In genomic region chr6:134307074-134307473, GRCh38 we compare ENCODE assay signal across 24 cellular contexts.
"Had no signal": no experiment of that assay in that cellular context is flagged by ENCODE, and none has a peak within 500 bp of the region (broad histone marks: within the 10 kb centered on the region; RNA-seq: fewer than 3 reads in every experiment).

No MANE protein-coding gene starts in this region.

- H3K27ac ChIP-seq: breast epithelium, SK-N-MC had no signal

- H3K4me1 Mint-ChIP-seq: activated B cell treated with CpG ODN at 0.5 μM for 24 hours had no signal

- H3K27me3 Mint-ChIP-seq: activated B cell treated with CpG ODN at 0.5 μM for 24 hours; activated naive CD8-positive, alpha-beta T cell treated with anti-CD3 and anti-CD28 coated beads, Interleukin-2, amount 50 U/mL, for 24 hours; T-cell had no signal

- DNase-seq: activated B cell treated with CpG ODN at 0.5 μM for 24 hours; activated CD4-positive, alpha-beta T cell treated with anti-CD3 and anti-CD28 coated beads for 1 hour; activated CD4-positive, alpha-beta T cell treated with anti-CD3 and anti-CD28 coated beads, Interleukin-2, amount 10 ng/mL, durations not matched to agents 24 days and 14 days; activated CD4-positive, alpha-beta T cell treated with anti-CD3 and anti-CD28 coated beads, Interleukin-2, amount 50 U/mL, for 48 hours; activated CD8-positive, alpha-beta memory T cell treated with anti-CD3 and anti-CD28 coated beads, Interleukin-2, amount 10 ng/mL, durations not matched to agents 7 days and 5 days; activated effector memory CD4-positive, alpha-beta T cell treated with anti-CD3 and anti-CD28 coated beads, Interleukin-2, amount 50 U/mL, for 16 hours; activated naive CD4-positive, alpha-beta T cell treated with Interleukin-2 at 50 U/mL for 16 hours; activated naive CD8-positive, alpha-beta T cell treated with anti-CD3 and anti-CD28 coated beads, Interleukin-2, amount 50 U/mL, for 24 hours; activated T-cell treated with anti-CD3 and anti-CD28 coated beads, Interleukin-2, amount 50 U/mL, for 4 hours; KBM-7; NCI-H1694; NCI-H2029; NCI-H2107; NCI-H2171 treated with DMSO at 0.1 percent for 48 hours; NCI-H226; NCI-H526; NCI-H774; T-cell; T-helper 2 cell; T1000 had no signal

- H3K9me3 ChIP-seq: breast epithelium had no signal

- H3K4me1 ChIP-seq: breast epithelium had no signal

- H3K36me3 ChIP-seq: breast epithelium had no signal

- H3K4me3 ChIP-seq: breast epithelium, SK-N-MC had no signal

- H3K27ac Mint-ChIP-seq: activated B cell treated with CpG ODN at 0.5 μM for 24 hours; activated CD4-positive, alpha-beta T cell treated with anti-CD3 and anti-CD28 coated beads, Interleukin-2, amount 10 ng/mL, durations not matched to agents 24 days and 14 days; activated CD8-positive, alpha-beta memory T cell treated with anti-CD3 and anti-CD28 coated beads, Interleukin-2, amount 10 ng/mL, durations not matched to agents 7 days and 5 days; activated naive CD4-positive, alpha-beta T cell treated with anti-CD3 and anti-CD28 coated beads, Interleukin-2, amount 50 U/mL, for 72 hours; activated naive CD8-positive, alpha-beta T cell treated with anti-CD3 and anti-CD28 coated beads, Interleukin-2, amount 50 U/mL, for 24 hours had no signal

- ATAC-seq: activated CD8-positive, alpha-beta memory T cell treated with anti-CD3 and anti-CD28 coated beads, Interleukin-2, amount 10 ng/mL, durations not matched to agents 7 days and 5 days; activated naive CD4-positive, alpha-beta T cell treated with anti-CD3 and anti-CD28 coated beads, Interleukin-2, amount 50 U/mL, for 72 hours; activated naive CD8-positive, alpha-beta T cell treated with anti-CD3 and anti-CD28 coated beads, Interleukin-2, amount 50 U/mL, for 24 hours; activated T-cell treated with anti-CD3 and anti-CD28 coated beads, Interleukin-2, amount 50 U/mL, for 4 hours; Right ventricle myocardium inferior; T-cell had no signal

- H3K9me3 Mint-ChIP-seq: activated B cell treated with CpG ODN at 0.5 μM for 24 hours; activated CD4-positive, alpha-beta T cell treated with anti-CD3 and anti-CD28 coated beads, Interleukin-2, amount 10 ng/mL, durations not matched to agents 24 days and 14 days; activated naive CD4-positive, alpha-beta T cell treated with anti-CD3 and anti-CD28 coated beads, Interleukin-2, amount 50 U/mL, for 72 hours; activated naive CD8-positive, alpha-beta T cell treated with anti-CD3 and anti-CD28 coated beads, Interleukin-2, amount 50 U/mL, for 24 hours; activated T-cell treated with anti-CD3 and anti-CD28 coated beads, Interleukin-2, amount 50 U/mL, for 4 hours; T-cell had no signal

- H3K4me3 Mint-ChIP-seq: activated B cell treated with CpG ODN at 0.5 μM for 24 hours; activated CD4-positive, alpha-beta T cell treated with anti-CD3 and anti-CD28 coated beads, Interleukin-2, amount 10 ng/mL, durations not matched to agents 24 days and 14 days; activated CD8-positive, alpha-beta memory T cell treated with anti-CD3 and anti-CD28 coated beads, Interleukin-2, amount 10 ng/mL, durations not matched to agents 7 days and 5 days; activated naive CD8-positive, alpha-beta T cell treated with anti-CD3 and anti-CD28 coated beads, Interleukin-2, amount 50 U/mL, for 24 hours; activated T-cell treated with anti-CD3 and anti-CD28 coated beads, Interleukin-2, amount 50 U/mL, for 4 hours; T-cell had no signal

- H3K27me3 ChIP-seq: breast epithelium had no signal
